In the genomic region with DNA sequence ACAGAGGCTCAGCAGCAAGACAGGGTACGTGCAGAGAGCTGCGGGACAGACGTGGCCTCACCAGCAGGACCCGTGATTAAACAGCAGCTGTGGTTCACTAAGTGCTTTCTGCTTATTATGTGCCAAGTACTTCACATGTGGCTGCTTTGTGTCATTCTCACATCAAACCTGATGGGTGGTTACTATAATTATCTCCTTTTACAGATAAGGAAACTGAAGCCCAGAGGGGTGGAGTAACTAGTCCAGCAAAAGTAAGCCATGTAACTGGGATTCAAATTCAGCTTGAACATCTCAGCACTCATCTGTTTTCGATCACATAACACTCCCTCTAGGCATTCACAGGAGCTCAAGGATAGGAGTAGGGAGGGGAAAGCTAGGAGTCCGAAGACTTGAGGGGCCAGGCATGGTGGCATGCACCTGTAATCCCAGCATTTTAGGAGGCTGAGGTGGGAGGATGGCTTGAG, we compare ENCODE assay signal across 1 cellular context.
TF ChIP-seq lines count a peak whose summit lies in the region.

No MANE protein-coding gene starts in this region.

TF ChIP-seq in GM23338, 12 proteins besides CTCF, POLR2A, EP300 and RAD21 (continued from another document):
- TF ChIP-seq ZNF462 (CRISPR knock-in tag; IDR thresholded peaks at IDR 0.05) = no peak
